In the genomic region with DNA sequence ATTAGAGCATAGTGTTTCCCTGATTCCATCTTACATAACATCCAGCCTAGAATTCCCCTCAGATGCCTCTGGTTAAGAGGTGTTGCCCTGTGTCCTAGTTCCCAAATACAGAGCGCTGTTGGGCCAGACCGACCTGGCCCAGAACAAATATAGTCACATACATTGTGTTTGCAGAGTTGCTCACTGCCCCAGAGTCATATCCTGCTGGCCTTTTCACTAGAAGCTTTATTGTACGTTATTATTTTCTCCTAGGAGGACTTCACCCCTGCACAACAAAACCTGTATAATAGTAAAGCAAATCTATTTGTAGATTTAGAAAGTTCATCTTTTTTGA, we compare ENCODE assay signal across 1 cellular context.
TF ChIP-seq lines count a peak whose summit lies in the region.

No MANE protein-coding gene starts in this region.

TF ChIP-seq in GM23338, 12 proteins besides CTCF, POLR2A, EP300 and RAD21 (continued from another document):
- TF ChIP-seq ZNF462 (CRISPR knock-in tag; IDR thresholded peaks at IDR 0.05) (no peak), ETS1 (IDR thresholded peaks at IDR 0.05) (no peak), POLR2AphosphoS5 (IDR thresholded peaks at IDR 0.05; ENCODE audit: low read depth) (no peak), ZNF331 (CRISPR knock-in tag; IDR thresholded peaks at IDR 0.05; ENCODE audit: low read depth) (no peak), REST (IDR thresholded peaks at IDR 0.05; ENCODE audit: unreplicated experiment) (no peak), EZH2phosphoT487 (IDR thresholded peaks at IDR 0.05; ENCODE audit: unreplicated experiment) (no peak), STAT1 (IDR thresholded peaks at IDR 0.05; ENCODE audit: unreplicated experiment) (no peak)
